Comparison of ENCODE assay signal across 21 cellular contexts in the genomic region with DNA sequence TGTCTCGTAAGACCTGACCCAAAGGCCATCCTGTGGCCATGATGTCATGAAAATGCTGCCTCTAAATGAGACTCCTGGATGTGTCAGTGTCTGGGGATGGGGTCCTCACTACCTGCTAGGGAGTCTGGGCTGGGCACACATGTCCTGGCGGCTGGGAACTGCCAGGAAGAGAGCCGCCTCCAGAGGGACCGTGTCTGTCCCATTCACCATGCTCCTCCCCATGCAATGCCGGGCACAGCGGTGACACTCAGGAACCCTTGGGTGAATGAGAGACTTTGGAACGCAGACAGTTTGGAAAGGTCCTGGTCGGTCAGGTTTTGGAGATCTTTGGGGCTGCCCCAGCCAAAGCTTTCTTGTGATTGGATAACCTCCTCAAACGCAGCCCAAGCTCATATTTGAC. TPM values are rescaled to one million over a fixed set of nuclear protein-coding genes. Genes with fewer than 3 reads are reported as not detected.
A peak's percentile ranks its signal among the peaks of the same experiment; 100 is the strongest.
DNase-seq lines count a peak whose midpoint lies in the region; ATAC-seq and TF ChIP-seq lines count a peak whose summit lies in the region.
"Had no signal": no experiment of that assay in that cellular context is flagged by ENCODE, and none has a peak within 500 bp of the region (broad histone marks: within the 10 kb centered on the region; RNA-seq: fewer than 3 reads in every experiment).

No MANE protein-coding gene starts in this region.

- no peaks in the 10 kb centered on the region for H3K79me2 ChIP-seq in neural cell (replicated peaks; ENCODE audit: insufficient read depth, low read length)

- H3K27me3 ChIP-seq in neural cell (ENCODE audit: insufficient read depth, low read depth, low read length): no peaks in the 10 kb centered on the region
- H3K27me3 ChIP-seq in uterus: no peaks in the 10 kb centered on the region
- H3K27me3 ChIP-seq: BLaER1 had no signal

- no peak for TF ChIP-seq CTCF in brain (conservative IDR thresholded peaks at IDR 0.05)
- TF ChIP-seq CTCF in neural cell (IDR thresholded peaks at IDR 0.05; ENCODE audit: poor library complexity, severe bottlenecking): no peak
- TF ChIP-seq CTCF in uterus (IDR thresholded peaks at IDR 0.05): no peak

- H3K36me3 ChIP-seq in neural cell (ENCODE audit: insufficient read depth, low read length) (no peaks in the 10 kb centered on the region), uterus (no peaks in the 10 kb centered on the region)
- H3K36me3 ChIP-seq: BLaER1, HAP-1 had no signal

- H3F3A ChIP-seq in neural cell (ENCODE audit: insufficient read depth, low read length, poor library complexity, severe bottlenecking): no peaks in the 10 kb centered on the region

- intact Hi-C loops in left ventricle myocardium superior (cut with micrococcal nuclease): no loop called here
- intact Hi-C loops in left cardiac atrium (cut with DNase I): loop anchor here in 1 of 2 donors (10.0 kb wide), 1 partner anchor 428 kb away; no protein-coding TSS in a partner anchor
- intact Hi-C loops in uterus (cut with DNase I; ENCODE audit: low total_unique reads): no loop called here

- H3K27ac ChIP-seq in neural cell (ENCODE audit: low read length) (no peak overlapping the region), uterus (no peak overlapping the region)
- H3K27ac ChIP-seq: BLaER1, KMS-11, PC-9 had no signal

- peaks cover 46% of the 10 kb centered on the region for H3K4me1 Mint-ChIP-seq in brain
- H3K4me1 Mint-ChIP-seq: IgD-negative memory B cell had no signal

- H3K4me3 Mint-ChIP-seq in brain: peak overlapping the region in 2 of 5 experiments; percentile 31 to 32
- H3K4me3 Mint-ChIP-seq: CD4-positive, CD25-positive, alpha-beta regulatory T cell; IgD-negative memory B cell had no signal

- DNase-seq in left ventricle myocardium superior (no peak), left cardiac atrium (no peak), uterus (no peak)
- DNase-seq: CD4-positive, CD25-positive, alpha-beta regulatory T cell; MM.1S; NCI-H524 treated with DMSO at 0.1 percent for 48 hours; NCI-H774; SHP77 had no signal

- H3K9me3 Mint-ChIP-seq in brain: no peaks in the 10 kb centered on the region
- H3K9me3 Mint-ChIP-seq: CD4-positive, CD25-positive, alpha-beta regulatory T cell; IgD-negative memory B cell had no signal

- peak overlapping the region; percentile 6 to 86 (median 42) for H3K27ac Mint-ChIP-seq in brain

- H3K4me1 ChIP-seq in uterus: no peaks in the 10 kb centered on the region
- H3K4me1 ChIP-seq: HAP-1 had no signal

- no peak overlapping the region for H2AFZ ChIP-seq in neural cell (ENCODE audit: low read depth, low read length)
- H2AFZ ChIP-seq: PC-9 had no signal

- TF ChIP-seq POLR2A in uterus (IDR thresholded peaks at IDR 0.05): no peak

- peak; percentile 33 for ATAC-seq in left ventricle myocardium superior
- ATAC-seq in left cardiac atrium: no peak
- ATAC-seq in HG02588 (IDR thresholded peaks at IDR 0.05; ENCODE audit: unreplicated experiment): no peak
- no peak for ATAC-seq in GM18870 (IDR thresholded peaks at IDR 0.05; ENCODE audit: unreplicated experiment)

- no peak overlapping the region for H3K4me3 ChIP-seq in neural cell (ENCODE audit: low read length)
- no peak overlapping the region for H3K4me3 ChIP-seq in uterus
- H3K4me3 ChIP-seq: BLaER1, HAP-1, PC-9 had no signal

- H3K4me2 ChIP-seq in neural cell (ENCODE audit: low read length): no peak overlapping the region
- H3K4me2 ChIP-seq: BLaER1, KMS-11, PC-9 had no signal

- no peaks in the 10 kb centered on the region for H3K27me3 Mint-ChIP-seq in brain

- TF ChIP-seq EP300 in neural cell (conservative IDR thresholded peaks at IDR 0.05; ENCODE audit: poor library complexity, severe bottlenecking): no peak

- H4K20me1 ChIP-seq in neural cell (ENCODE audit: insufficient read depth): no peaks in the 10 kb centered on the region
- H4K20me1 ChIP-seq: BLaER1 had no signal

- H3K9ac ChIP-seq in neural cell (ENCODE audit: low read length): peak overlapping the region; percentile 36
- H3K9ac ChIP-seq: BLaER1, KMS-11 had no signal

- H3K9me3 ChIP-seq in neural cell (ENCODE audit: low read length) (no peaks in the 10 kb centered on the region), uterus (no peaks in the 10 kb centered on the region)
- H3K9me3 ChIP-seq: BLaER1, HAP-1 had no signal

- H3K36me3 Mint-ChIP-seq in brain: no peaks in the 10 kb centered on the region
- H3K36me3 Mint-ChIP-seq: CD4-positive, CD25-positive, alpha-beta regulatory T cell had no signal

- no peaks in the 10 kb centered on the region for H3K9me2 ChIP-seq in neural cell (ENCODE audit: insufficient read depth, low read length)

- TF ChIP-seq RAD21 in neural cell (conservative IDR thresholded peaks at IDR 0.05): no peak

TF ChIP-seq in neural cell, 6 proteins besides CTCF, POLR2A, EP300 and RAD21:
- TF ChIP-seq SMC3 (conservative IDR thresholded peaks at IDR 0.05; ENCODE audit: poor library complexity) (no peak), TAF1 (IDR thresholded peaks at IDR 0.05; ENCODE audit: low read depth) (no peak), MXI1 (conservative IDR thresholded peaks at IDR 0.05; ENCODE audit: poor library complexity, severe bottlenecking) (no peak), EZH2 (IDR thresholded peaks at IDR 0.05; ENCODE audit: borderline replicate concordance, insufficient read depth, low read length, poor library complexity, severe bottlenecking) (no peak), POLR2AphosphoS5 (IDR thresholded peaks at IDR 0.05) (no peak)
- TF ChIP-seq, protein P1, sequence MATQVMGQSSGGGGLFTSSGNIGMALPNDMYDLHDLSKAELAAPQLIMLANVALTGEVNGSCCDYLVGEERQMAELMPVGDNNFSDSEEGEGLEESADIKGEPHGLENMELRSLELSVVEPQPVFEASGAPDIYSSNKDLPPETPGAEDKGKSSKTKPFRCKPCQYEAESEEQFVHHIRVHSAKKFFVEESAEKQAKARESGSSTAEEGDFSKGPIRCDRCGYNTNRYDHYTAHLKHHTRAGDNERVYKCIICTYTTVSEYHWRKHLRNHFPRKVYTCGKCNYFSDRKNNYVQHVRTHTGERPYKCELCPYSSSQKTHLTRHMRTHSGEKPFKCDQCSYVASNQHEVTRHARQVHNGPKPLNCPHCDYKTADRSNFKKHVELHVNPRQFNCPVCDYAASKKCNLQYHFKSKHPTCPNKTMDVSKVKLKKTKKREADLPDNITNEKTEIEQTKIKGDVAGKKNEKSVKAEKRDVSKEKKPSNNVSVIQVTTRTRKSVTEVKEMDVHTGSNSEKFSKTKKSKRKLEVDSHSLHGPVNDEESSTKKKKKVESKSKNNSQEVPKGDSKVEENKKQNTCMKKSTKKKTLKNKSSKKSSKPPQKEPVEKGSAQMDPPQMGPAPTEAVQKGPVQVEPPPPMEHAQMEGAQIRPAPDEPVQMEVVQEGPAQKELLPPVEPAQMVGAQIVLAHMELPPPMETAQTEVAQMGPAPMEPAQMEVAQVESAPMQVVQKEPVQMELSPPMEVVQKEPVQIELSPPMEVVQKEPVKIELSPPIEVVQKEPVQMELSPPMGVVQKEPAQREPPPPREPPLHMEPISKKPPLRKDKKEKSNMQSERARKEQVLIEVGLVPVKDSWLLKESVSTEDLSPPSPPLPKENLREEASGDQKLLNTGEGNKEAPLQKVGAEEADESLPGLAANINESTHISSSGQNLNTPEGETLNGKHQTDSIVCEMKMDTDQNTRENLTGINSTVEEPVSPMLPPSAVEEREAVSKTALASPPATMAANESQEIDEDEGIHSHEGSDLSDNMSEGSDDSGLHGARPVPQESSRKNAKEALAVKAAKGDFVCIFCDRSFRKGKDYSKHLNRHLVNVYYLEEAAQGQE (IDR thresholded peaks at IDR 0.05; ENCODE audit: borderline replicate concordance): no peak

RNA-seq across cellular contexts. Expression of gene GTSF1L, which starts 40.1 kb away (rescaled TPM):
- total RNA-seq in left ventricle myocardium superior: not detected
- not detected for total RNA-seq in left cardiac atrium
- polyA plus RNA-seq in brain (ENCODE audit: insufficient read depth, low read depth, low replicate concordance): not detected
- polyA plus RNA-seq in neural cell: not detected in 2 replicates
- not detected in 2 replicates for polyA minus RNA-seq in neural cell
- not detected for total RNA-seq in uterus
- total RNA-seq: A172, PC-9, RPMI7951, SK-MEL-5 had no signal
- polyA plus RNA-seq: AG04450 had no signal
